In genomic region chr1:40710581-40711315, GRCh38 we compare ENCODE assay signal across 8 cellular contexts. TPM values are rescaled to one million over a fixed set of nuclear protein-coding genes. Genes with fewer than 3 reads are reported as not detected.
DNase-seq lines count a peak whose midpoint lies in the region; ATAC-seq and TF ChIP-seq lines count a peak whose summit lies in the region.

No MANE protein-coding gene starts in this region.

- no peaks in the 10 kb centered on the region for H3K9me3 Mint-ChIP-seq in activated T-cell treated with anti-CD3 and anti-CD28 coated beads, Interleukin-2, amount 50 U/mL, for 72 hours
- H3K9me3 Mint-ChIP-seq in type B pancreatic cell = no peaks in the 10 kb centered on the region

- no peaks in the 10 kb centered on the region for H3K27me3 Mint-ChIP-seq in activated T-cell treated with anti-CD3 and anti-CD28 coated beads, Interleukin-2, amount 50 U/mL, for 72 hours (ENCODE audit: low read depth)
- no peaks in the 10 kb centered on the region for H3K27me3 Mint-ChIP-seq in type B pancreatic cell

- no peak for DNase-seq in activated T-cell treated with anti-CD3 and anti-CD28 coated beads, Interleukin-2, amount 50 U/mL, for 72 hours
- DNase-seq in activated T-cell treated with anti-CD3 and anti-CD28 coated beads, Interleukin-2, amount 50 U/mL, for 48 hours = no peak
- DNase-seq in cardiac fibroblast (ENCODE audit: low read depth in 2 of 2) = peak; percentile 10 to 17
- DNase-seq in medulla oblongata (ENCODE audit: extremely low spot score) = peak; percentile 33
- no peak for DNase-seq in type B pancreatic cell (ENCODE audit: extremely low spot score, unreplicated experiment)
- no peak for DNase-seq in activated gamma-delta T cell treated with Interleukin-2 at 50 U/mL for 16 hours
- DNase-seq in NCI-H2171 (lab: John Stamatoyannopoulos, UW) = no peak

- peaks cover 0 to 10% of the 10 kb centered on the region in 2 donors for H3K36me3 Mint-ChIP-seq in activated T-cell treated with anti-CD3 and anti-CD28 coated beads, Interleukin-2, amount 50 U/mL, for 72 hours (ENCODE audit: insufficient read depth in 2 of 2)
- peaks cover 6% of the 10 kb centered on the region for H3K36me3 Mint-ChIP-seq in type B pancreatic cell

- H3K27ac Mint-ChIP-seq in activated T-cell treated with anti-CD3 and anti-CD28 coated beads, Interleukin-2, amount 50 U/mL, for 72 hours = peak overlapping the region; percentile 88
- H3K27ac Mint-ChIP-seq in type B pancreatic cell = peak overlapping the region; percentile 98

- TF ChIP-seq CTCF in cardiac fibroblast (IDR thresholded peaks at IDR 0.05; ENCODE audit: low read depth, low read length) = no peak
- no peak for TF ChIP-seq CTCF in type B pancreatic cell (conservative IDR thresholded peaks at IDR 0.05)

- H3K4me3 ChIP-seq in cardiac fibroblast (replicated peaks in 1 of 2; ENCODE audit: low read depth in 2 of 2, low read length in 2 of 2) = peak overlapping the region; percentile 6 to 72

- H3K4me1 Mint-ChIP-seq in activated T-cell treated with anti-CD3 and anti-CD28 coated beads, Interleukin-2, amount 50 U/mL, for 72 hours (ENCODE audit: low read depth) = peaks cover 50% of the 10 kb centered on the region
- H3K4me1 Mint-ChIP-seq in type B pancreatic cell (ENCODE audit: unreplicated experiment) = peaks cover 23% of the 10 kb centered on the region

- peak overlapping the region; percentile 93 to 96 for H3K4me3 Mint-ChIP-seq in activated T-cell treated with anti-CD3 and anti-CD28 coated beads, Interleukin-2, amount 50 U/mL, for 72 hours
- peak overlapping the region; percentile 96 for H3K4me3 Mint-ChIP-seq in type B pancreatic cell

- no peak for ATAC-seq in activated T-cell treated with anti-CD3 and anti-CD28 coated beads, Interleukin-2, amount 50 U/mL, for 72 hours (replicated peaks in 1 of 2)
- ATAC-seq in GM21737 (IDR thresholded peaks at IDR 0.05; ENCODE audit: unreplicated experiment) = no peak

RNA-seq across cellular contexts. Expression of gene NFYC, which starts 19.2 kb away (rescaled TPM):
- 10 to 100 TPM; 64.0 to 74.3 TPM for total RNA-seq in activated T-cell treated with anti-CD3 and anti-CD28 coated beads, Interleukin-2, amount 50 U/mL, for 72 hours
- 70.0 and 71.3 TPM in 2 replicates for total RNA-seq in type B pancreatic cell (ENCODE audit: low replicate concordance)

RNA-seq across cellular contexts. Expression of gene RIMS3, which starts 45.3 kb away (rescaled TPM):
- 1 to 10 TPM; 8.8 to 9.3 TPM for total RNA-seq in activated T-cell treated with anti-CD3 and anti-CD28 coated beads, Interleukin-2, amount 50 U/mL, for 72 hours
- total RNA-seq in type B pancreatic cell (ENCODE audit: low replicate concordance) = 2.0 and 4.2 TPM in 2 replicates

Comparison
In these comparisons a context has a peak if more than half of its experiments do, and no peak if none do; other contexts are left out.
1. DNase-seq: peak in cardiac fibroblast (2 of 2) and medulla oblongata (single experiment); none in activated T-cell treated with anti-CD3 and anti-CD28 coated beads, Interleukin-2, amount 50 U/mL, for 72 hours (0 of 2), activated T-cell treated with anti-CD3 and anti-CD28 coated beads, Interleukin-2, amount 50 U/mL, for 48 hours (0 of 2), type B pancreatic cell (single experiment), activated gamma-delta T cell treated with Interleukin-2 at 50 U/mL for 16 hours (single experiment) and NCI-H2171 (single experiment).